ENCODE assay signal across 1 cellular context in genomic region chr3:115982629-115983028, GRCh38.
TF ChIP-seq lines count a peak whose summit lies in the region.

No MANE protein-coding gene starts in this region.

TF ChIP-seq in K562, 482 proteins besides CTCF, POLR2A, EP300 and RAD21 (continued from another document):
- TF ChIP-seq MYNN (IDR thresholded peaks at IDR 0.05) (no peak), MYNN (CRISPR knock-in tag; IDR thresholded peaks at IDR 0.05) (no peak), RCOR1 (IDR thresholded peaks at IDR 0.05; ENCODE audit: borderline replicate concordance in 1 of 2, low read depth in 2 of 2, low read length in 2 of 2) (peak; percentile 42 to 89; a peak in 2 of 4 replicates), TEAD4 (IDR thresholded peaks at IDR 0.05; ENCODE audit: low read length) (0 out of 2 replicates have a peak, but pooled peaks have one; percentile 17), TEAD4 (CRISPR knock-in tag; IDR thresholded peaks at IDR 0.05; ENCODE audit: borderline replicate concordance) (no peak), TCF3 (CRISPR knock-in tag; IDR thresholded peaks at IDR 0.05) (0 out of 2 replicates have a peak, but pooled peaks have one; percentile 16)
